Comparison of ENCODE assay signal across 25 cellular contexts in the genomic region with DNA sequence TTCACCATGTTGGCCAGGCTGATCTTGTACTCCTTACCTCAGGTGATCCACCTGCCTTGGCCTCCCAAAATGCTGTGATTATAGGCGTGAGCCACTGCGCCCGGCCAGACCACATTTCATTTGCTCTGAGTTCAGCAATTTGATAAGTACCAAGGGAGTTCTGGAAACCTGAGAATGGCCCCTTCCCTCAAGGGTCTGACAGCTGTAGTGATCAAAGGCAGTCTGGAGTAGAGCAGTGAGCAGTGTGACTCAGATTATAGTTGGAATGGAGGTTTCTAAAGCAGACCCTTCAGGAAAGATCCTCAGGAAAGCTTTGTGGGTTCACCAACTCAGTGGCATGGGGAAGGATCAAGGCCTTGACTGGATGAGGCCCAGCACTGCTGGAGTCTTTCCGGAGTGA. TPM values are rescaled to one million over a fixed set of nuclear protein-coding genes. Genes with fewer than 3 reads are reported as not detected.
"Had no signal": no experiment of that assay in that cellular context is flagged by ENCODE, and none has a peak within 500 bp of the region (broad histone marks: within the 10 kb centered on the region; RNA-seq: fewer than 3 reads in every experiment).

No MANE protein-coding gene starts in this region.

- H3K27me3 Mint-ChIP-seq: activated CD4-positive, alpha-beta T cell treated with anti-CD3 and anti-CD28 coated beads, Interleukin-2, amount 10 ng/mL, durations not matched to agents 24 days and 14 days; activated naive CD8-positive, alpha-beta T cell; memory B cell; T-cell had no signal

- FAIRE-seq: small intestine had no signal

- H3K9me3 ChIP-seq: adrenal gland, ascending aorta, colonic mucosa, heart left ventricle, right lobe of liver, thoracic aorta, upper lobe of right lung had no signal

- H3K9me3 Mint-ChIP-seq: activated CD4-positive, alpha-beta T cell treated with anti-CD3 and anti-CD28 coated beads, Interleukin-2, amount 10 ng/mL, durations not matched to agents 24 days and 14 days; memory B cell; T-cell; T-helper 2 cell treated with Interferon-gamma antibody and Interleukin-4, amounts not matched to agents 5 μg/mL and 100 μg/mL, for 36 hours had no signal

- H3K27ac ChIP-seq: adrenal gland, ascending aorta, colonic mucosa, dorsolateral prefrontal cortex, heart left ventricle, parathyroid adenoma, right lobe of liver, thoracic aorta, upper lobe of right lung, VCaP had no signal

- H3K27ac Mint-ChIP-seq: activated CD4-positive, alpha-beta T cell treated with anti-CD3 and anti-CD28 coated beads, Interleukin-2, amount 10 ng/mL, durations not matched to agents 24 days and 14 days; activated naive CD8-positive, alpha-beta T cell; memory B cell; T-helper 2 cell treated with Interferon-gamma antibody and Interleukin-4, amounts not matched to agents 5 μg/mL and 100 μg/mL, for 36 hours had no signal

- H3K4me3 Mint-ChIP-seq: activated CD4-positive, alpha-beta T cell treated with anti-CD3 and anti-CD28 coated beads, Interleukin-2, amount 10 ng/mL, durations not matched to agents 24 days and 14 days; activated naive CD8-positive, alpha-beta T cell; memory B cell; T-cell; T-helper 2 cell treated with Interferon-gamma antibody and Interleukin-4, amounts not matched to agents 5 μg/mL and 100 μg/mL, for 36 hours had no signal

- H3K4me1 ChIP-seq: colonic mucosa had no signal

- H3K36me3 ChIP-seq: colonic mucosa, right lobe of liver had no signal

- H3K27me3 ChIP-seq: adrenal gland, ascending aorta, colonic mucosa, dorsolateral prefrontal cortex, heart left ventricle, right lobe of liver, upper lobe of right lung had no signal

- ATAC-seq: activated CD4-positive, CD25-positive, alpha-beta regulatory T cell treated with anti-CD3 and anti-CD28 coated beads, Interleukin-2, amount 50 U/mL, for 24 hours; heart left ventricle; left cardiac atrium; right lobe of liver; T-cell; upper lobe of right lung had no signal

- DNase-seq: activated CD4-positive, alpha-beta T cell treated with anti-CD3 and anti-CD28 coated beads, Interleukin-2, amount 10 ng/mL, durations not matched to agents 24 days and 14 days; activated CD8-positive, alpha-beta memory T cell treated with anti-CD3 and anti-CD28 coated beads, Interleukin-2, amount 50 U/mL, for 48 hours; activated gamma-delta T cell treated with Interleukin-2 at 50 U/mL for 16 hours; adrenal gland; colonic mucosa; dorsolateral prefrontal cortex; heart left ventricle; islet precursor cell; left cardiac atrium; nucleus accumbens; right lobe of liver; small intestine; stimulated activated CD4-positive, alpha-beta T cell treated with anti-CD3 and anti-CD28 coated beads, Interleukin-2, amount 100 ng/mL, for 24 hours; stimulated activated naive CD4-positive, alpha-beta T cell treated with Interleukin-2 at 50 U/mL for 16 hours; T-cell; upper lobe of right lung had no signal

- H3K4me3 ChIP-seq: adrenal gland, ascending aorta, colonic mucosa, dorsolateral prefrontal cortex, heart left ventricle, right lobe of liver, thoracic aorta, upper lobe of right lung had no signal

RNA-seq across cellular contexts. Expression of a gene that starts 15.5 kb away (rescaled TPM):
- total RNA-seq: ascending aorta, thoracic aorta had no signal
- polyA plus RNA-seq: neural cell had no signal
